Comparison of ENCODE assay signal across 27 cellular contexts in the genomic region with DNA sequence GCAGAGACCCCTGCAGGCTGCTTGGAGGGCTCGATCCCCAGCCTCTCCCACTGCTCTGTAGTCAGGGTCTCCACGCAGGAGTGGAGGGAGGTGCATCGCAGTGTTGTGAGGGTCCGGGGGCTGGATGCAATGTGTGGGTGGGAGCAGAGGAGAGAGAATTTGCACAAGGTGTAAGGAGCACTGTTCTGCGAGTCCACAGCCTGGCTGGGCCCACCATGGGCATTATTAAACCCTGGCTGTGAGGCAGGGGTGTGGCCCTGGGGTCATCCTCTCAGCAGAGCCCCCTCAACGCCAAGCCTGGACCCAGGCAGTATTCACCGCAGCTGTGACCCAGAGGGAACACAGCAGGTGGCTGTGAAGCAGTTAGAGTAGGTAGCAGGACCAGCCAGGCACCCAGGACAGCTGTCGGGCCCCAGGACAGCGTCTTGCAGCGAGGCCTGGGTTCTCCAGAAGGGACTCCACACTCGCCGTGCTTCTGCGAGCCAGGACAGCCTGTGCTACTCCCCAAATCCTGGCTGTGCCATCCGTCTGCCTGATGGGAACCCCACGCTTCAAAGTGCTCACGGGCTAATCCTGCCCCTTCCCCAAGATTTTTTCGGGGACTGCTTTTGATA.
A peak's percentile ranks its signal among the peaks of the same experiment; 100 is the strongest.
DNase-seq lines count a peak whose midpoint lies in the region; ATAC-seq and TF ChIP-seq lines count a peak whose summit lies in the region.
"Had no signal": no experiment of that assay in that cellular context is flagged by ENCODE, and none has a peak within 500 bp of the region (broad histone marks: within the 10 kb centered on the region; RNA-seq: fewer than 3 reads in every experiment).

No MANE protein-coding gene starts in this region.

- peaks cover 37% of the 10 kb centered on the region for H3K79me2 ChIP-seq in parathyroid adenoma

- peaks cover 24 to 84% (median 68%) of the 10 kb centered on the region in 10 experiments for H3K4me1 ChIP-seq in BLaER1 treated with 17β-estradiol and CSF1 and Interleukin-3, amounts not matched to agents 10 nM and 100 nM
- peaks cover 38% of the 10 kb centered on the region for H3K4me1 ChIP-seq in parathyroid adenoma

- H4K20me1 ChIP-seq in BLaER1 treated with 17β-estradiol and CSF1 and Interleukin-3, amounts not matched to agents 10 nM and 100 nM, result peaks cover 0 to 51% (median 6%) of the 10 kb centered on the region in 11 experiments; a peak in 6 of 22 replicates

- DNase-seq in RWPE1 (ENCODE audit: low spot score) (no peak), myocyte (ENCODE audit: low read depth) (peak; percentile 20)
- no peak for DNase-seq in activated CD4-positive, CD25-positive, alpha-beta regulatory T cell treated with anti-CD3 and anti-CD28 coated beads, Interleukin-2, amount 50 U/mL, for 72 hours
- DNase-seq in stimulated activated CD4-positive, alpha-beta T cell treated with anti-CD3 and anti-CD28 coated beads, Interleukin-2, amount 100 ng/mL, for 24 hours, result no peak
- DNase-seq: AML-193; CD8-positive, alpha-beta memory T cell; DMS 273 treated with DMSO at 0.1 percent for 48 hours; DMS79; EL; GDM1; GM23248; H9; Kasumi-1; NCI-H1105 treated with DMSO at 0.1 percent for 48 hours; NCI-H146; NCI-H1930; NCI-H2107; NCI-H69; OCI-M1 had no signal

- POLR2A ChIA-PET in RWPE1 (lab: Yijun Ruan, JAX; ENCODE audit: low non-redundant PET), result no interaction called here

- H3K36me3 ChIP-seq in BLaER1 treated with 17β-estradiol and CSF1 and Interleukin-3, amounts not matched to agents 10 nM and 100 nM, result no peaks in the 10 kb centered on the region
- no peaks in the 10 kb centered on the region for H3K36me3 ChIP-seq in parathyroid adenoma (ENCODE audit: control insufficient read depth, insufficient read depth, low read length)
- H3K36me3 ChIP-seq: SJSA1 had no signal

- TF ChIP-seq CTCF in RWPE1 (conservative IDR thresholded peaks at IDR 0.05; ENCODE audit: low read depth) (no peak), parathyroid adenoma (IDR thresholded peaks at IDR 0.05) (no peak)

- H3K4me3 ChIP-seq in BLaER1 treated with 17β-estradiol and CSF1 and Interleukin-3, amounts not matched to agents 10 nM and 100 nM, result no peak overlapping the region
- H3K4me3 ChIP-seq in parathyroid adenoma (ENCODE audit: low read depth, low read length), result no peak overlapping the region
- H3K4me3 ChIP-seq: A549, GM12878, GM23248, K562, SJSA1 had no signal

- H3K9me3 ChIP-seq in BLaER1 treated with 17β-estradiol and CSF1 and Interleukin-3, amounts not matched to agents 10 nM and 100 nM (replicated peaks in 1 of 11), result no peaks in the 10 kb centered on the region
- no peaks in the 10 kb centered on the region for H3K9me3 ChIP-seq in parathyroid adenoma (ENCODE audit: control insufficient read depth, low read length)
- H3K9me3 ChIP-seq: A549, SJSA1 had no signal

- CTCF ChIA-PET in RWPE1 (lab: Yijun Ruan, JAX), result no interaction called here

- H3K9ac ChIP-seq in BLaER1 treated with 17β-estradiol and CSF1 and Interleukin-3, amounts not matched to agents 10 nM and 100 nM, result peak overlapping the region in 1 of 11 experiments; percentile 28; a peak in 1 of 22 replicates
- H3K9ac ChIP-seq in parathyroid adenoma, result no peak overlapping the region
- H3K9ac ChIP-seq: GM23248 had no signal

- no peak overlapping the region for H3K27ac ChIP-seq in BLaER1 treated with 17β-estradiol and CSF1 and Interleukin-3, amounts not matched to agents 10 nM and 100 nM
- H3K27ac ChIP-seq in RWPE1 (peak overlapping the region; percentile 98; the same call in 1 of the 2 replicates), parathyroid adenoma (peak overlapping the region; percentile 39)
- H3K27ac ChIP-seq: C4-2B, GM23248, SJSA1 had no signal

- no peak overlapping the region for H2AFZ ChIP-seq in parathyroid adenoma
- H2AFZ ChIP-seq: GM23248 had no signal

- peaks cover 0 to 28% (median 4%) of the 10 kb centered on the region in 11 experiments; a peak in 8 of 22 replicates for H3K27me3 ChIP-seq in BLaER1 treated with 17β-estradiol and CSF1 and Interleukin-3, amounts not matched to agents 10 nM and 100 nM
- H3K27me3 ChIP-seq in parathyroid adenoma (ENCODE audit: control insufficient read depth, insufficient read depth, low read length), result no peaks in the 10 kb centered on the region
- H3K27me3 ChIP-seq: SJSA1 had no signal

- peak overlapping the region in 7 of 11 experiments; percentile 66 to 88 (median 83); a peak in 10 of 22 replicates for H3K4me2 ChIP-seq in BLaER1 treated with 17β-estradiol and CSF1 and Interleukin-3, amounts not matched to agents 10 nM and 100 nM
- H3K4me2 ChIP-seq in parathyroid adenoma (ENCODE audit: low read length), result no peak overlapping the region
- H3K4me2 ChIP-seq: A549 had no signal

- ATAC-seq in HG02588 (IDR thresholded peaks at IDR 0.05; ENCODE audit: unreplicated experiment), result no peak
- ATAC-seq: A549, GM12878, K562 had no signal

Comparison
In these comparisons a context has a peak if more than half of its experiments do, and no peak if none do; other contexts are left out.
1. H3K27ac ChIP-seq: peak in RWPE1 (single experiment) and parathyroid adenoma (single experiment); none in BLaER1 treated with 17β-estradiol and CSF1 and Interleukin-3, amounts not matched to agents 10 nM and 100 nM (0 of 11).